ENCODE assay signal across 29 cellular contexts in the genomic region with DNA sequence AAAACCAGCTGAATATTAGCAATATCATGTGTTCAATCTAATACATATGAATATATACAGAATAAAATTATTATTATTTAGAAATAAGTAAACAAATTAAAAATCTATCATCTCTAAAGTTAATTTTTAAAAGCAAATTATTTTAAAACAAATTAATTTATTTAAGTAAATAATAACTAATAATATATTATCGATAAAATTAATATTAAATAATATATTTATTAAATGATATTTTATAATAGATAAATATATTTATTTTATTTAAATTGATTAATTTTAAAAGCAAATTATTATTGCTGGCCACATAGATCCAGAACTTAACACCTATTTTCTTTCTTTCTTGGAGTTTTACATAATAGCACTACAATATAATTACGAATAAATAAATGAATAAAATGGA. TPM values are rescaled to one million over a fixed set of nuclear protein-coding genes. Genes with fewer than 3 reads are reported as not detected.
"Had no signal": no experiment of that assay in that cellular context is flagged by ENCODE, and none has a peak within 500 bp of the region (broad histone marks: within the 10 kb centered on the region; RNA-seq: fewer than 3 reads in every experiment).

No MANE protein-coding gene starts in this region.

- H3K36me3 ChIP-seq: adrenal gland, breast epithelium, SJSA1 had no signal

- ATAC-seq: activated CD8-positive, alpha-beta T cell treated with anti-CD3 and anti-CD28 coated beads, Interleukin-2, amount 10 ng/mL, durations not matched to agents 7 days and 5 days; body of pancreas; Panc1 had no signal

- H3K27ac ChIP-seq: adrenal gland, body of pancreas, breast epithelium, SJSA1, VCaP had no signal

- H3K9ac ChIP-seq: SK-N-SH had no signal

- H3K4me1 ChIP-seq: adrenal gland, body of pancreas, breast epithelium had no signal

- FAIRE-seq: astrocyte had no signal

- H3K9me3 ChIP-seq: adrenal gland, body of pancreas, breast epithelium, SJSA1, SK-N-SH had no signal

- H3K4me3 ChIP-seq: adrenal gland, body of pancreas, breast epithelium, SJSA1 had no signal

- DNase-seq: activated CD4-positive, alpha-beta T cell treated with anti-CD3 and anti-CD28 coated beads, Interleukin-2, amount 10 ng/mL, durations not matched to agents 7 days and 5 days; activated CD4-positive, alpha-beta T cell treated with anti-CD3 and anti-CD28 coated beads, Interleukin-2, amount 50 U/mL, for 48 hours; activated CD8-positive, alpha-beta T cell treated with anti-CD3 and anti-CD28 coated beads, Interleukin-2, amount 10 ng/mL, durations not matched to agents 7 days and 5 days; activated gamma-delta T cell treated with Interleukin-2 at 50 U/mL for 16 hours; activated naive CD4-positive, alpha-beta T cell treated with anti-CD3 and anti-CD28 coated beads for 36 hours; activated T-cell treated with anti-CD3 and anti-CD28 coated beads, Interleukin-2, amount 50 U/mL, for 24 hours; adrenal gland; body of pancreas; MM.1S; MV-4-11; NCI-H1092; NCI-H1436 treated with DMSO at 0.1 percent for 48 hours; NCI-H1694 treated with DMSO at 0.1 percent for 48 hours; NCI-H2029; NCI-H345; NCI-H524 treated with DMSO at 0.1 percent for 48 hours; RPMI8226; SHP77 treated with DMSO at 0.1 percent for 48 hours; SK-N-SH had no signal

RNA-seq across cellular contexts. Expression of a gene that starts 22.2 kb away (rescaled TPM):
- total RNA-seq: activated CD4-positive, alpha-beta T cell treated with anti-CD3 and anti-CD28 coated beads, Interleukin-2, amount 10 ng/mL, durations not matched to agents 7 days and 5 days; activated CD8-positive, alpha-beta T cell treated with anti-CD3 and anti-CD28 coated beads, Interleukin-2, amount 10 ng/mL, durations not matched to agents 7 days and 5 days; activated naive CD4-positive, alpha-beta T cell treated with anti-CD3 and anti-CD28 coated beads for 36 hours; activated naive CD4-positive, alpha-beta T cell treated with anti-CD3 and anti-CD28 coated beads, Interleukin-2, amount 50 U/mL, for 72 hours; activated T-helper 1 cell treated with anti-CD3 and anti-CD28 coated beads, Interleukin-12 subunit alpha, Interleukin-12 subunit beta, Interleukin-2, Interleukin-4 antibody, amounts not matched to agents 30 ng/mL and 10 ng/mL and 1 ng/mL, durations not matched to agents 14 hours and 24 hours and 36 hours; adrenal gland; astrocyte; body of pancreas; breast epithelium; cardiac septum; LHCN-M2; NCI-H460; SJSA1 had no signal
- polyA plus RNA-seq: adrenal gland, SK-N-SH had no signal

RNA-seq across cellular contexts. Expression of a gene that starts 46.1 kb away (rescaled TPM):
- total RNA-seq: activated naive CD4-positive, alpha-beta T cell treated with anti-CD3 and anti-CD28 coated beads for 36 hours; activated naive CD4-positive, alpha-beta T cell treated with anti-CD3 and anti-CD28 coated beads, Interleukin-2, amount 50 U/mL, for 72 hours; activated T-helper 1 cell treated with anti-CD3 and anti-CD28 coated beads, Interleukin-12 subunit alpha, Interleukin-12 subunit beta, Interleukin-2, Interleukin-4 antibody, amounts not matched to agents 30 ng/mL and 10 ng/mL and 1 ng/mL, durations not matched to agents 14 hours and 24 hours and 36 hours; NCI-H460 had no signal

RNA-seq across cellular contexts. Expression of a gene that starts 55.2 kb away (rescaled TPM):
- total RNA-seq: activated CD4-positive, alpha-beta T cell treated with anti-CD3 and anti-CD28 coated beads, Interleukin-2, amount 10 ng/mL, durations not matched to agents 7 days and 5 days; activated CD8-positive, alpha-beta T cell treated with anti-CD3 and anti-CD28 coated beads, Interleukin-2, amount 10 ng/mL, durations not matched to agents 7 days and 5 days; activated naive CD4-positive, alpha-beta T cell treated with anti-CD3 and anti-CD28 coated beads for 36 hours; activated naive CD4-positive, alpha-beta T cell treated with anti-CD3 and anti-CD28 coated beads, Interleukin-2, amount 50 U/mL, for 72 hours; activated T-helper 1 cell treated with anti-CD3 and anti-CD28 coated beads, Interleukin-12 subunit alpha, Interleukin-12 subunit beta, Interleukin-2, Interleukin-4 antibody, amounts not matched to agents 30 ng/mL and 10 ng/mL and 1 ng/mL, durations not matched to agents 14 hours and 24 hours and 36 hours; astrocyte; NCI-H460 had no signal
- polyA plus RNA-seq: SK-N-SH had no signal
